Comparison of ENCODE assay signal across 1 cellular context in genomic region chr6:106727480-106728153, GRCh38.
TF ChIP-seq lines count a peak whose summit lies in the region.

No MANE protein-coding gene starts in this region.

TF ChIP-seq in liver, 16 proteins besides CTCF, POLR2A, EP300 and RAD21 (continued from another document):
- TF ChIP-seq ZBTB33 (IDR thresholded peaks at IDR 0.05), result no peak
- TF ChIP-seq FOXA1 (IDR thresholded peaks at IDR 0.05), result no peak
- TF ChIP-seq SP1 (IDR thresholded peaks at IDR 0.05), result no peak
